In the genomic region with DNA sequence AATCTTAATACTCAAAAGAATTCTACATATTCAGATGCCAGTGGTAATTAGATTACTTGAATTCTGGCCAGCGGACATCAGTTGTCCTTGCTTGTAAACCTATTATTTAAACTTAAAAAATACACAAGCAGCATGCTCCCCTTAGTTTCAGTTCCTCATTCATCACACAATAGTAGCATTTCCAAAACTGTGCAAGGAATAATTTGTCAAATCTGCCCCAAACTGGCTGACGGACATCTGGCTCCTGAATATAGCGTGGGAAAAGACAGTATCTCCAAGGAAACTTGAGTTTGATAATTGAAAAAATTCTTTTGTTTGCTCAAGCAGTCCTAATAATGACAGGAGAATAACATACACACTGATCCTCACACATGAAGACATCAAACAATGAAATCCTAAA, we compare ENCODE assay signal across 27 cellular contexts.
"Had no signal": no experiment of that assay in that cellular context is flagged by ENCODE, and none has a peak within 500 bp of the region (broad histone marks: within the 10 kb centered on the region; RNA-seq: fewer than 3 reads in every experiment).

No MANE protein-coding gene starts in this region.

- H3K9me3 Mint-ChIP-seq: activated T-cell treated with anti-CD3 and anti-CD28 coated beads, Interleukin-2, amount 50 U/mL, for 72 hours; nephron; T-helper 2 cell treated with Interferon-gamma antibody and Interleukin-4, amounts not matched to agents 5 μg/mL and 100 μg/mL, for 36 hours; type B pancreatic cell had no signal

- H3K36me3 Mint-ChIP-seq: type B pancreatic cell had no signal

- H3K27me3 ChIP-seq: body of pancreas, cardiac muscle cell, colonic mucosa, gastrocnemius medialis, left lung, right lobe of liver, vagina had no signal

- H3K4me3 ChIP-seq: body of pancreas, cardiac muscle cell, colonic mucosa, gastrocnemius medialis, left lung, lung, right lobe of liver, vagina had no signal

- H3K4me1 Mint-ChIP-seq: activated CD4-positive, alpha-beta T cell treated with anti-CD3 and anti-CD28 coated beads for 36 hours; nephron had no signal

- DNase-seq: activated CD4-positive, alpha-beta T cell treated with anti-CD3 and anti-CD28 coated beads for 36 hours; activated CD4-positive, CD25-positive, alpha-beta regulatory T cell; activated CD8-positive, alpha-beta memory T cell treated with anti-CD3 and anti-CD28 coated beads, Interleukin-2, amount 10 ng/mL, durations not matched to agents 7 days and 5 days; activated CD8-positive, alpha-beta T cell treated with anti-CD3 and anti-CD28 coated beads, Interleukin-2, amount 10 ng/mL, durations not matched to agents 7 days and 5 days; activated naive CD4-positive, alpha-beta T cell treated with Interleukin-2 at 50 U/mL for 16 hours; activated T-cell treated with anti-CD3 and anti-CD28 coated beads, Interleukin-2, amount 50 U/mL, for 72 hours; anterior cingulate cortex; body of pancreas; cerebellar nuclear complex; colonic mucosa; effector CD8-positive, alpha-beta T cell; erythroblast; gastrocnemius medialis; glutamatergic neuron; left lung; mesendoderm; posterior cingulate gyrus; right lobe of liver; stimulated activated CD4-positive, alpha-beta T cell treated with anti-CD3 and anti-CD28 coated beads, Interleukin-4, amount 100 ng/mL, for 1 hour; stimulated activated naive CD8-positive, alpha-beta T cell treated with anti-CD3 and anti-CD28 coated beads, Interleukin-15, Interleukin-2, amounts not matched to agents 100 U/mL and 50 U/mL, for 24 hours had no signal

- ATAC-seq: activated CD4-positive, alpha-beta T cell treated with anti-CD3 and anti-CD28 coated beads for 36 hours; activated CD8-positive, alpha-beta memory T cell treated with anti-CD3 and anti-CD28 coated beads, Interleukin-2, amount 10 ng/mL, durations not matched to agents 7 days and 5 days; activated CD8-positive, alpha-beta T cell treated with anti-CD3 and anti-CD28 coated beads, Interleukin-2, amount 10 ng/mL, durations not matched to agents 7 days and 5 days; activated T-cell treated with anti-CD3 and anti-CD28 coated beads, Interleukin-2, amount 50 U/mL, for 72 hours; body of pancreas; gastrocnemius medialis; left lung; right lobe of liver; stimulated activated naive CD8-positive, alpha-beta T cell treated with anti-CD3 and anti-CD28 coated beads, Interleukin-15, Interleukin-2, amounts not matched to agents 100 U/mL and 50 U/mL, for 24 hours had no signal

- H3K27me3 Mint-ChIP-seq: activated CD4-positive, alpha-beta T cell treated with anti-CD3 and anti-CD28 coated beads for 36 hours; activated CD8-positive, alpha-beta memory T cell treated with anti-CD3 and anti-CD28 coated beads, Interleukin-2, amount 10 ng/mL, durations not matched to agents 7 days and 5 days; activated naive CD8-positive, alpha-beta T cell; type B pancreatic cell had no signal

- H3K36me3 ChIP-seq: colonic mucosa, left lung had no signal

- H3K27ac ChIP-seq: body of pancreas, cardiac muscle cell, colonic mucosa, gastrocnemius medialis, left lung, right lobe of liver, vagina had no signal

- H3K9me3 ChIP-seq: body of pancreas, colonic mucosa, gastrocnemius medialis, left lung, right lobe of liver, vagina had no signal

- H3K4me3 Mint-ChIP-seq: activated CD4-positive, alpha-beta T cell treated with anti-CD3 and anti-CD28 coated beads for 36 hours; activated CD8-positive, alpha-beta memory T cell treated with anti-CD3 and anti-CD28 coated beads, Interleukin-2, amount 10 ng/mL, durations not matched to agents 7 days and 5 days; activated CD8-positive, alpha-beta T cell treated with anti-CD3 and anti-CD28 coated beads, Interleukin-2, amount 10 ng/mL, durations not matched to agents 7 days and 5 days; activated naive CD8-positive, alpha-beta T cell; activated T-cell treated with anti-CD3 and anti-CD28 coated beads, Interleukin-2, amount 50 U/mL, for 72 hours; nephron; T-helper 2 cell treated with Interferon-gamma antibody and Interleukin-4, amounts not matched to agents 5 μg/mL and 100 μg/mL, for 36 hours; type B pancreatic cell had no signal

- H3K4me1 ChIP-seq: colonic mucosa, left lung, vagina had no signal

- H3K27ac Mint-ChIP-seq: activated CD4-positive, alpha-beta T cell treated with anti-CD3 and anti-CD28 coated beads for 36 hours; activated CD8-positive, alpha-beta memory T cell treated with anti-CD3 and anti-CD28 coated beads, Interleukin-2, amount 10 ng/mL, durations not matched to agents 7 days and 5 days; activated CD8-positive, alpha-beta T cell treated with anti-CD3 and anti-CD28 coated beads, Interleukin-2, amount 10 ng/mL, durations not matched to agents 7 days and 5 days; activated naive CD8-positive, alpha-beta T cell; activated T-cell treated with anti-CD3 and anti-CD28 coated beads, Interleukin-2, amount 50 U/mL, for 72 hours; T-helper 2 cell treated with Interferon-gamma antibody and Interleukin-4, amounts not matched to agents 5 μg/mL and 100 μg/mL, for 36 hours; type B pancreatic cell had no signal
